In genomic region chr3:8871306-8871705, GRCh38 we compare ENCODE assay signal across 35 cellular contexts.
"Had no signal": no experiment of that assay in that cellular context is flagged by ENCODE, and none has a peak within 500 bp of the region (broad histone marks: within the 10 kb centered on the region; RNA-seq: fewer than 3 reads in every experiment).

No MANE protein-coding gene starts in this region.

- H3K4me3 ChIP-seq: ascending aorta, body of pancreas, breast epithelium, PC-9 had no signal

- ATAC-seq: activated CD8-positive, alpha-beta memory T cell treated with anti-CD3 and anti-CD28 coated beads, Interleukin-2, amount 10 ng/mL, durations not matched to agents 7 days and 5 days; activated T-cell treated with anti-CD3 and anti-CD28 coated beads, Interleukin-2, amount 50 U/mL, for 72 hours; activated T-helper 17 cell treated with anti-CD3 and anti-CD28 coated beads, Interleukin-2, amount 50 U/mL, for 72 hours; body of pancreas had no signal

- H3K36me3 ChIP-seq: ascending aorta, breast epithelium had no signal

- H3K27ac ChIP-seq: ascending aorta, body of pancreas, breast epithelium, VCaP had no signal

- H3K27me3 Mint-ChIP-seq: activated CD4-positive, alpha-beta memory T cell treated with anti-CD3 and anti-CD28 coated beads, Interleukin-2, amount 10 ng/mL, durations not matched to agents 7 days and 5 days; activated CD8-positive, alpha-beta memory T cell treated with anti-CD3 and anti-CD28 coated beads, Interleukin-2, amount 10 ng/mL, durations not matched to agents 7 days and 5 days; activated naive CD4-positive, alpha-beta T cell treated with anti-CD3 and anti-CD28 coated beads, Interleukin-2, amount 50 U/mL, for 24 hours; activated naive CD8-positive, alpha-beta T cell treated with anti-CD3 and anti-CD28 coated beads, Interleukin-2, amount 10 ng/mL, durations not matched to agents 7 days and 5 days; activated T-helper 17 cell treated with anti-CD3 and anti-CD28 coated beads, Interleukin-2, amount 50 U/mL, for 72 hours had no signal

- H3K27me3 ChIP-seq: ascending aorta, body of pancreas, breast epithelium had no signal

- FAIRE-seq: RCC 7860 had no signal

- H3K4me3 Mint-ChIP-seq: activated CD4-positive, alpha-beta memory T cell treated with anti-CD3 and anti-CD28 coated beads, Interleukin-2, amount 10 ng/mL, durations not matched to agents 7 days and 5 days; activated CD8-positive, alpha-beta memory T cell treated with anti-CD3 and anti-CD28 coated beads, Interleukin-2, amount 10 ng/mL, durations not matched to agents 7 days and 5 days; activated naive CD4-positive, alpha-beta T cell treated with anti-CD3 and anti-CD28 coated beads, Interleukin-2, amount 50 U/mL, for 24 hours; activated naive CD8-positive, alpha-beta T cell treated with anti-CD3 and anti-CD28 coated beads, Interleukin-2, amount 10 ng/mL, durations not matched to agents 7 days and 5 days; activated T-cell treated with anti-CD3 and anti-CD28 coated beads, Interleukin-2, amount 50 U/mL, for 72 hours; activated T-helper 17 cell treated with anti-CD3 and anti-CD28 coated beads, Interleukin-2, amount 50 U/mL, for 72 hours had no signal

- H3K4me1 Mint-ChIP-seq: activated CD4-positive, alpha-beta memory T cell treated with anti-CD3 and anti-CD28 coated beads, Interleukin-2, amount 10 ng/mL, durations not matched to agents 7 days and 5 days; activated CD8-positive, alpha-beta memory T cell treated with anti-CD3 and anti-CD28 coated beads, Interleukin-2, amount 10 ng/mL, durations not matched to agents 7 days and 5 days; activated naive CD4-positive, alpha-beta T cell treated with anti-CD3 and anti-CD28 coated beads, Interleukin-2, amount 50 U/mL, for 24 hours; activated naive CD8-positive, alpha-beta T cell treated with anti-CD3 and anti-CD28 coated beads, Interleukin-2, amount 10 ng/mL, durations not matched to agents 7 days and 5 days; activated T-helper 17 cell treated with anti-CD3 and anti-CD28 coated beads, Interleukin-2, amount 50 U/mL, for 72 hours had no signal

- H3K4me2 ChIP-seq: PC-9 had no signal

- H2AFZ ChIP-seq: PC-9 had no signal

- H3K9me3 Mint-ChIP-seq: activated CD4-positive, alpha-beta memory T cell treated with anti-CD3 and anti-CD28 coated beads, Interleukin-2, amount 10 ng/mL, durations not matched to agents 7 days and 5 days; activated naive CD4-positive, alpha-beta T cell treated with anti-CD3 and anti-CD28 coated beads, Interleukin-2, amount 50 U/mL, for 24 hours; activated T-cell treated with anti-CD3 and anti-CD28 coated beads, Interleukin-2, amount 50 U/mL, for 72 hours; activated T-helper 17 cell treated with anti-CD3 and anti-CD28 coated beads, Interleukin-2, amount 50 U/mL, for 72 hours had no signal

- DNase-seq: activated CD4-positive, alpha-beta memory T cell treated with anti-CD3 and anti-CD28 coated beads, Interleukin-2, amount 10 ng/mL, durations not matched to agents 7 days and 5 days; activated CD4-positive, alpha-beta T cell treated with anti-CD3 and anti-CD28 coated beads for 1 hour; activated CD4-positive, alpha-beta T cell treated with anti-CD3 and anti-CD28 coated beads for 48 hours; activated CD4-positive, CD25-positive, alpha-beta regulatory T cell; activated CD8-positive, alpha-beta memory T cell treated with anti-CD3 and anti-CD28 coated beads for 24 hours; activated CD8-positive, alpha-beta memory T cell treated with anti-CD3 and anti-CD28 coated beads, Interleukin-2, amount 10 ng/mL, durations not matched to agents 7 days and 5 days; activated effector memory CD4-positive, alpha-beta T cell treated with anti-CD3 and anti-CD28 coated beads, Interleukin-2, amount 50 U/mL, for 16 hours; activated naive CD4-positive, alpha-beta T cell; activated naive CD8-positive, alpha-beta T cell treated with anti-CD3 and anti-CD28 coated beads, Interleukin-2, amount 10 ng/mL, durations not matched to agents 7 days and 5 days; activated T-cell treated with anti-CD3 and anti-CD28 coated beads, Interleukin-2, amount 50 U/mL, for 1 hour; activated T-cell treated with anti-CD3 and anti-CD28 coated beads, Interleukin-2, amount 50 U/mL, for 72 hours; amygdala; body of pancreas; Karpas-422; NCI-H1105; NCI-H1436; NCI-H1694; NCI-H2029; NCI-H2171; NCI-H510A; NCI-H526; NCI-H748 treated with DMSO at 0.1 percent for 48 hours; NK-92 treated with Interleukin-12 subunit alpha and Interleukin-12 subunit beta, amount 100 ng/mL, for 24 hours; PC-9; Right ventricle myocardium superior; SW 1271; T-helper 1 cell; T-helper 2 cell; T-helper 9 cell had no signal

- H3K9me3 ChIP-seq: ascending aorta, body of pancreas, breast epithelium had no signal

- H3K4me1 ChIP-seq: ascending aorta, body of pancreas, breast epithelium had no signal

- H3K27ac Mint-ChIP-seq: activated CD4-positive, alpha-beta memory T cell treated with anti-CD3 and anti-CD28 coated beads, Interleukin-2, amount 10 ng/mL, durations not matched to agents 7 days and 5 days; activated CD8-positive, alpha-beta memory T cell treated with anti-CD3 and anti-CD28 coated beads, Interleukin-2, amount 10 ng/mL, durations not matched to agents 7 days and 5 days; activated naive CD4-positive, alpha-beta T cell treated with anti-CD3 and anti-CD28 coated beads, Interleukin-2, amount 50 U/mL, for 24 hours; activated naive CD8-positive, alpha-beta T cell treated with anti-CD3 and anti-CD28 coated beads, Interleukin-2, amount 10 ng/mL, durations not matched to agents 7 days and 5 days; activated T-cell treated with anti-CD3 and anti-CD28 coated beads, Interleukin-2, amount 50 U/mL, for 72 hours; activated T-helper 17 cell treated with anti-CD3 and anti-CD28 coated beads, Interleukin-2, amount 50 U/mL, for 72 hours had no signal
